ENCODE assay signal across 22 cellular contexts in the genomic region with DNA sequence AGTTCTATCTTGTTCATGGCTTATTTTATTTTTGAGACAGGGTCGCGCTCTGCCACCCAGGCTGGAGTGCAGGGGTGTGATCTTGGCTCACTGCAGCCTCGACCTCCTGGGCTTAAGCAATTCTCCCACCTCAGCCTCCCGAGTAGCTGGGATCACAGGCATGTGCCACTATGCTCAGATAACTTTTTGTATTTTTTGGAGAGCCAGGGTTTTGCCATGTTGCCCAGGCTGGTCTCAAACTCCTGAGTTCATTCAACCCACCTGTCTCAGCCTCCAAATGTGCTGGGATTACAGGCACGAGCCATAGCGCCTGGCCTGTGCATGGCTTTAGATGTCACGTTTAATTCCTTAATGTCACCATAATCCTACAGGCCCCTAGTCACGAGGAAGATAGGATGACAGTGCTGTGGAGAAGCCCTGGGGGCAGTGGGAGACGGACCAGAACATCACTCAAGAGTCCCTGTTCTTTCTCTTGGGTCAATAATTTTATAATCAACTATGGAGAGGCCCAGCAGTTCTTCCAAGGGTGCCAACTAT.
DNase-seq lines count a peak whose midpoint lies in the region; ATAC-seq, FAIRE-seq and TF ChIP-seq lines count a peak whose summit lies in the region.
"Had no signal": no experiment of that assay in that cellular context is flagged by ENCODE, and none has a peak within 500 bp of the region (broad histone marks: within the 10 kb centered on the region; RNA-seq: fewer than 3 reads in every experiment).

No MANE protein-coding gene starts in this region.

- WGBS in right cardiac atrium: 93% methylated on average over 9 of the region's 9 CpGs
- WGBS in stomach, 5 donors: 74 to 93% (median 89%) methylated on average over 9 of the region's 9 CpGs

- no peaks in the 10 kb centered on the region for H3K27me3 ChIP-seq in right atrium auricular region
- no peaks in the 10 kb centered on the region for H3K27me3 ChIP-seq in right cardiac atrium (ENCODE audit: control insufficient read depth, insufficient read depth)
- no peaks in the 10 kb centered on the region for H3K27me3 ChIP-seq in WERI-Rb-1 (ENCODE audit: insufficient read depth, low read depth, severe bottlenecking)
- no peaks in the 10 kb centered on the region for H3K27me3 ChIP-seq in keratinocyte (ENCODE audit: control insufficient read depth, extremely low read depth, insufficient read depth, low read length)
- no peaks in the 10 kb centered on the region for H3K27me3 ChIP-seq in stomach
- H3K27me3 ChIP-seq: Peyer's patch had no signal

- no peak overlapping the region for H3K4me3 ChIP-seq in right atrium auricular region
- H3K4me3 ChIP-seq in right cardiac atrium (ENCODE audit: low read length): no peak overlapping the region
- no peak overlapping the region for H3K4me3 ChIP-seq in WERI-Rb-1 (ENCODE audit: low read depth, low read length)
- no peak overlapping the region for H3K4me3 ChIP-seq in keratinocyte (ENCODE audit: control insufficient read depth in 2 of 3, extremely low read depth in 1 of 3, insufficient read depth in 2 of 3, low read depth in 1 of 3, low read length in 3 of 3)
- no peak overlapping the region for H3K4me3 ChIP-seq in stomach
- H3K4me3 ChIP-seq: Peyer's patch had no signal

- no peaks in the 10 kb centered on the region for H3K36me3 ChIP-seq in right atrium auricular region
- H3K36me3 ChIP-seq in WERI-Rb-1: no peaks in the 10 kb centered on the region
- H3K36me3 ChIP-seq in keratinocyte (ENCODE audit: control insufficient read depth in 2 of 2, extremely low read depth in 1 of 2, insufficient read depth in 2 of 2, low read length in 2 of 2): no peaks in the 10 kb centered on the region
- no peaks in the 10 kb centered on the region for H3K36me3 ChIP-seq in stomach
- H3K36me3 ChIP-seq: Peyer's patch had no signal

- no peaks in the 10 kb centered on the region for H3K9me3 Mint-ChIP-seq in type B pancreatic cell
- H3K9me3 Mint-ChIP-seq: CD4-positive, alpha-beta T cell; HFFc6 had no signal

- no peak overlapping the region for H2AFZ ChIP-seq in keratinocyte (ENCODE audit: control insufficient read depth, low read length)

- H3K4me1 ChIP-seq in right atrium auricular region: no peaks in the 10 kb centered on the region
- no peaks in the 10 kb centered on the region for H3K4me1 ChIP-seq in right cardiac atrium (ENCODE audit: control insufficient read depth, insufficient read depth, low read length)
- H3K4me1 ChIP-seq in keratinocyte (ENCODE audit: control insufficient read depth, extremely low read depth, insufficient read depth, low read length): peaks cover 51% of the 10 kb centered on the region
- H3K4me1 ChIP-seq in stomach: peaks cover 0 to 8% (median 4%) of the 10 kb centered on the region in 4 donors
- H3K4me1 ChIP-seq: Peyer's patch had no signal

- peak overlapping the region; percentile 92 for H3K27ac Mint-ChIP-seq in type B pancreatic cell
- H3K27ac Mint-ChIP-seq: CD4-positive, alpha-beta T cell; HFFc6 had no signal

- no peak for TF ChIP-seq EP300 in stomach (IDR thresholded peaks at IDR 0.05)

- no peak for FAIRE-seq in keratinocyte (lab: Jason Lieb, UNC)
- FAIRE-seq: GM12891, GM18507 had no signal

- H3K9me3 ChIP-seq in right atrium auricular region (no peaks in the 10 kb centered on the region), right cardiac atrium (ENCODE audit: control insufficient read depth, low read length) (no peaks in the 10 kb centered on the region), WERI-Rb-1 (ENCODE audit: severe bottlenecking) (no peaks in the 10 kb centered on the region), keratinocyte (ENCODE audit: control insufficient read depth, low read depth, low read length) (no peaks in the 10 kb centered on the region), stomach (no peaks in the 10 kb centered on the region)
- H3K9me3 ChIP-seq: Peyer's patch had no signal

- no peak for ATAC-seq in right cardiac atrium
- no peak for ATAC-seq in HG02870 (IDR thresholded peaks at IDR 0.05; ENCODE audit: unreplicated experiment)

- no peaks in the 10 kb centered on the region for H3K27me3 Mint-ChIP-seq in type B pancreatic cell

- TF ChIP-seq CTCF in right atrium auricular region (IDR thresholded peaks at IDR 0.05) (no peak), WERI-Rb-1 (IDR thresholded peaks at IDR 0.05; ENCODE audit: low read depth, low read length) (no peak), keratinocyte (optimal IDR thresholded peaks at IDR 0.05 in 1 of 3, IDR thresholded peaks at IDR 0.05 in 1 of 3, conservative IDR thresholded peaks at IDR 0.05 in 1 of 3; ENCODE audit: extremely low read depth in 1 of 3, insufficient read depth in 2 of 3, low read length in 3 of 3) (no peak), type B pancreatic cell (conservative IDR thresholded peaks at IDR 0.05) (no peak), stomach (IDR thresholded peaks at IDR 0.05) (no peak)

- H3K36me3 Mint-ChIP-seq in type B pancreatic cell: no peaks in the 10 kb centered on the region

- peaks cover 12% of the 10 kb centered on the region for H3K4me1 Mint-ChIP-seq in type B pancreatic cell (ENCODE audit: unreplicated experiment)

- no peak for TF ChIP-seq POLR2A in stomach (IDR thresholded peaks at IDR 0.05)

- peak overlapping the region; percentile 68 for H3K4me2 ChIP-seq in keratinocyte (ENCODE audit: control insufficient read depth, extremely low read depth, insufficient read depth, low read depth, low read length)

- no peaks in the 10 kb centered on the region for H3K9me1 ChIP-seq in keratinocyte (ENCODE audit: control insufficient read depth, extremely low read depth, insufficient read depth, low read length)

- no peak overlapping the region for H3K4me3 Mint-ChIP-seq in type B pancreatic cell
- H3K4me3 Mint-ChIP-seq: CD4-positive, alpha-beta T cell; HFFc6 had no signal

- no peaks in the 10 kb centered on the region for H4K20me1 ChIP-seq in keratinocyte (ENCODE audit: control insufficient read depth, extremely low read depth, insufficient read depth, low read length)

- DNase-seq in right atrium auricular region (ENCODE audit: low spot score) (peak; percentile 44), right cardiac atrium (no peak), WERI-Rb-1 (peak; percentile 45), keratinocyte (ENCODE audit: low read depth, low spot score) (no peak), type B pancreatic cell (ENCODE audit: extremely low spot score, unreplicated experiment) (no peak), stomach (no peak)
- DNase-seq in stimulated activated CD4-positive, alpha-beta T cell treated with anti-CD3 and anti-CD28 coated beads, Interleukin-15, amount 100 ng/mL, for 24 hours: no peak
- DNase-seq: CD4-positive, alpha-beta T cell; DND-41; GDM1; KG1; NCI-H1436; NCI-H2029 treated with DMSO at 0.1 percent for 48 hours; NCI-H2171 treated with DMSO at 0.1 percent for 48 hours; NCI-H510A; NCI-H774; Peyer's patch; SHP77 treated with DMSO at 0.1 percent for 48 hours had no signal

- H3K27ac ChIP-seq in right atrium auricular region (no peak overlapping the region), right cardiac atrium (ENCODE audit: low read length) (no peak overlapping the region), WERI-Rb-1 (no peak overlapping the region), keratinocyte (ENCODE audit: control insufficient read depth, insufficient read depth, low read length) (peak overlapping the region; percentile 84), stomach (no peak overlapping the region)
- H3K27ac ChIP-seq: Peyer's patch had no signal

- no peaks in the 10 kb centered on the region for H3K79me2 ChIP-seq in keratinocyte (ENCODE audit: control insufficient read depth, insufficient read depth, low read length)

- intact Hi-C loops in right cardiac atrium (cut with DNase I) (no loop called here), stomach (cut with DNase I; ENCODE audit: low total_unique reads) (no loop called here)

- peak overlapping the region; percentile 33 for H3K9ac ChIP-seq in keratinocyte (ENCODE audit: control insufficient read depth, extremely low read depth, insufficient read depth, low read length)

- dilution Hi-C loops in keratinocyte (cut with MboI; ENCODE audit: extremely low pct_ligation_motif_present, low sequenced_read_pairs): no loop called here

Comparison
In these comparisons a context has a peak if more than half of its experiments do, and no peak if none do; other contexts are left out.
1. DNase-seq: peak in right atrium auricular region (single experiment) and WERI-Rb-1 (single experiment); none in right cardiac atrium (0 of 3), keratinocyte (single experiment), type B pancreatic cell (single experiment), stomach (single experiment) and stimulated activated CD4-positive, alpha-beta T cell treated with anti-CD3 and anti-CD28 coated beads, Interleukin-15, amount 100 ng/mL, for 24 hours (single experiment).